In the genomic region with DNA sequence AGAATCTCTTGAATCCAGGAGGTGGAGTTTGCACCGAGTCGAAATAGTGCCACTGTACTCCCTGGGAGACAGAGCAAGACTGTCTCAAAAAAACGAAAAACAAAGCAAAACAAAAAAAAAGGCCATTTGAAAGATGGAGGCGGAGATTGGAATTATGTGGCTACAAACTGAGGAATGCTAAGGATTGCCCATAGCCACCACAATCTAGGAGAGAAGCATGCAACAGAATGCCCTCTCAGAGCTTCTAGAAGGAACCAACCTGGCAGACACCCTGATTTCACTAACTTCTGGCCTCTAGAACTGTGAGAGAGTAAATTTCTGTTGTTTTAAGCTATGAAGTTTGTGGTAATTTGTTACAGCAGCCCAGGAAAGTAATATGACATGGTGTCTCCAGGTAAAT, we compare ENCODE assay signal across 25 cellular contexts.
"Had no signal": no experiment of that assay in that cellular context is flagged by ENCODE, and none has a peak within 500 bp of the region (broad histone marks: within the 10 kb centered on the region; RNA-seq: fewer than 3 reads in every experiment).

No MANE protein-coding gene starts in this region.

- H3K27me3 Mint-ChIP-seq: activated CD4-positive, alpha-beta memory T cell treated with anti-CD3 and anti-CD28 coated beads, Interleukin-2, amount 10 ng/mL, durations not matched to agents 7 days and 5 days; activated naive CD4-positive, alpha-beta T cell treated with anti-CD3 and anti-CD28 coated beads, Interleukin-2, amount 50 U/mL, for 24 hours; activated naive CD8-positive, alpha-beta T cell treated with anti-CD3 and anti-CD28 coated beads, Interleukin-2, amount 50 U/mL, for 24 hours had no signal

- DNase-seq: activated CD4-positive, alpha-beta memory T cell treated with anti-CD3 and anti-CD28 coated beads, Interleukin-2, amount 10 ng/mL, durations not matched to agents 7 days and 5 days; activated CD4-positive, alpha-beta T cell treated with anti-CD3 and anti-CD28 coated beads, Interleukin-2, amount 10 ng/mL, durations not matched to agents 24 days and 14 days; activated CD4-positive, CD25-positive, alpha-beta regulatory T cell treated with anti-CD3 and anti-CD28 coated beads, Interleukin-2, amount 50 U/mL, for 72 hours; activated CD8-positive, alpha-beta memory T cell treated with anti-CD3 and anti-CD28 coated beads, Interleukin-2, amount 50 U/mL, for 48 hours; activated naive CD8-positive, alpha-beta T cell treated with anti-CD3 and anti-CD28 coated beads, Interleukin-2, amount 50 U/mL, for 24 hours; activated T-cell treated with anti-CD3 and anti-CD28 coated beads, Interleukin-2, amount 50 U/mL, for 4 hours; body of pancreas; effector CD8-positive, alpha-beta T cell; head of caudate nucleus; hippocampal formation; immature natural killer cell; kidney; left colon; mammary epithelial cell; midbrain; naive thymus-derived CD4-positive, alpha-beta T cell; nucleus accumbens; right cardiac atrium; stimulated activated CD4-positive, alpha-beta T cell treated with anti-CD3 and anti-CD28 coated beads, Interleukin-2, amount 100 ng/mL, for 48 hours; stimulated activated naive CD4-positive, alpha-beta T cell treated with Interleukin-2 at 50 U/mL for 16 hours; T-helper 2 cell had no signal

- H3K27ac ChIP-seq: body of pancreas, gastroesophageal sphincter, tibial nerve had no signal

- H3K4me3 Mint-ChIP-seq: activated CD4-positive, alpha-beta memory T cell treated with anti-CD3 and anti-CD28 coated beads, Interleukin-2, amount 10 ng/mL, durations not matched to agents 7 days and 5 days; activated CD4-positive, alpha-beta T cell treated with anti-CD3 and anti-CD28 coated beads, Interleukin-2, amount 10 ng/mL, durations not matched to agents 24 days and 14 days; activated naive CD4-positive, alpha-beta T cell treated with anti-CD3 and anti-CD28 coated beads, Interleukin-2, amount 50 U/mL, for 24 hours; activated naive CD8-positive, alpha-beta T cell treated with anti-CD3 and anti-CD28 coated beads, Interleukin-2, amount 50 U/mL, for 24 hours; activated T-cell treated with anti-CD3 and anti-CD28 coated beads, Interleukin-2, amount 50 U/mL, for 4 hours; immature natural killer cell; naive thymus-derived CD4-positive, alpha-beta T cell had no signal

- H3K4me1 ChIP-seq: body of pancreas, gastroesophageal sphincter, tibial nerve had no signal

- ATAC-seq: activated naive CD8-positive, alpha-beta T cell treated with anti-CD3 and anti-CD28 coated beads, Interleukin-2, amount 50 U/mL, for 24 hours; activated T-cell treated with anti-CD3 and anti-CD28 coated beads, Interleukin-2, amount 50 U/mL, for 4 hours; body of pancreas; gastroesophageal sphincter; left colon; naive thymus-derived CD4-positive, alpha-beta T cell; right cardiac atrium had no signal

- H3K4me1 Mint-ChIP-seq: activated CD4-positive, alpha-beta memory T cell treated with anti-CD3 and anti-CD28 coated beads, Interleukin-2, amount 10 ng/mL, durations not matched to agents 7 days and 5 days; activated naive CD4-positive, alpha-beta T cell treated with anti-CD3 and anti-CD28 coated beads, Interleukin-2, amount 50 U/mL, for 24 hours; activated naive CD8-positive, alpha-beta T cell treated with anti-CD3 and anti-CD28 coated beads, Interleukin-2, amount 50 U/mL, for 24 hours; immature natural killer cell; naive thymus-derived CD4-positive, alpha-beta T cell had no signal

- H3K36me3 ChIP-seq: gastroesophageal sphincter, tibial nerve had no signal

- H3K36me3 Mint-ChIP-seq: activated naive CD4-positive, alpha-beta T cell treated with anti-CD3 and anti-CD28 coated beads, Interleukin-2, amount 50 U/mL, for 24 hours; immature natural killer cell; naive thymus-derived CD4-positive, alpha-beta T cell had no signal

- H3K27me3 ChIP-seq: body of pancreas, gastroesophageal sphincter, tibial nerve had no signal

- H3K9me3 ChIP-seq: body of pancreas, gastroesophageal sphincter, tibial nerve had no signal

- H3K4me3 ChIP-seq: body of pancreas, gastroesophageal sphincter, tibial nerve had no signal

- H3K27ac Mint-ChIP-seq: activated CD4-positive, alpha-beta memory T cell treated with anti-CD3 and anti-CD28 coated beads, Interleukin-2, amount 10 ng/mL, durations not matched to agents 7 days and 5 days; activated CD4-positive, alpha-beta T cell treated with anti-CD3 and anti-CD28 coated beads, Interleukin-2, amount 10 ng/mL, durations not matched to agents 24 days and 14 days; activated naive CD4-positive, alpha-beta T cell treated with anti-CD3 and anti-CD28 coated beads, Interleukin-2, amount 50 U/mL, for 24 hours; activated naive CD8-positive, alpha-beta T cell treated with anti-CD3 and anti-CD28 coated beads, Interleukin-2, amount 50 U/mL, for 24 hours; activated T-helper 2 cell treated with anti-CD3 and anti-CD28 coated beads, Interferon-gamma antibody, Interleukin-2, Interleukin-4, amounts not matched to agents 10 μg/mL and 5 μg/mL and 100 μg/mL, durations not matched to agents 14 hours and 24 hours and 36 hours; naive thymus-derived CD4-positive, alpha-beta T cell had no signal

- H3K9me3 Mint-ChIP-seq: activated CD4-positive, alpha-beta memory T cell treated with anti-CD3 and anti-CD28 coated beads, Interleukin-2, amount 10 ng/mL, durations not matched to agents 7 days and 5 days; activated CD4-positive, alpha-beta T cell treated with anti-CD3 and anti-CD28 coated beads, Interleukin-2, amount 10 ng/mL, durations not matched to agents 24 days and 14 days; activated naive CD4-positive, alpha-beta T cell treated with anti-CD3 and anti-CD28 coated beads, Interleukin-2, amount 50 U/mL, for 24 hours; activated naive CD8-positive, alpha-beta T cell treated with anti-CD3 and anti-CD28 coated beads, Interleukin-2, amount 50 U/mL, for 24 hours; activated T-cell treated with anti-CD3 and anti-CD28 coated beads, Interleukin-2, amount 50 U/mL, for 4 hours; activated T-helper 2 cell treated with anti-CD3 and anti-CD28 coated beads, Interferon-gamma antibody, Interleukin-2, Interleukin-4, amounts not matched to agents 10 μg/mL and 5 μg/mL and 100 μg/mL, durations not matched to agents 14 hours and 24 hours and 36 hours; immature natural killer cell; naive thymus-derived CD4-positive, alpha-beta T cell had no signal
